8 cellular contexts compared by ENCODE assay signal in the genomic region with DNA sequence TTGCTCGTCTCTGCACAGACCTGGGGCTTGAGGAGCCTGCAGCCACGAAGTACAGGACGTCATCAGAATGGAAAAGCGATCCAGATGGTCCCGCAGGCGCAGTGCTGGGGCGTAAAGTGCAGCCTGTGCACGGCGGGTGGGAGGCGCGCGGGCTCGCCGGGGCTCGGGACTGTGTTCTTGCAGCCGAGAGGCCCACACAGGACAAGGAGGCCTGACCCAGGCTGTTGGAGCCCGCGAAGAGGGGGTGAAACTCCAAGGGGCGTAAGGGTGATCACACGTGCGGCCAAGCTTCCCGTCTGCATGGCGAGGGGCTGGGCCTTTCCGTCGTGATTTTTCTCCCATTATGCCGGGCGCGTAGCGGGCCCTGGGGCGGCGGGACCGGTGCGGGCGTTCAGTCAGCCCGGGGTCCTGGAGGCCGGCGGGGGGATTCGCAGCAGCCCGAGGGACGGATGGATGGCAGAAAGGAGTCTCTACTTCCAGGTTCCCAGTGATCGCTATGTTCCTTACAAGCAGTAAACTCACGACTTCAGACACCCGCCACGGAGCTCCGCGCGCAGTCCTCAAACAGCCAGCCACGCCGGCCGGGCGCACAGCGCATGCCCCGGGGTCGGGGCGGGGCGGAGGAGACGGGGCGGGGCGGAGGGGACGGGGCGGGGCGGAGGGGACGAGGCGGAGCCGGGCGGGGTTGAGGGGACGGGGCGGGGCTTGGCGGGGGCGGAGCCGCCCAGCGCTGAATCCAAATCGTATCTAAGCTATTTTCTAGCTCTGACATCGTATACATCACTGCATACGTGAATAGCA.
A peak's percentile ranks its signal among the peaks of the same experiment; 100 is the strongest.
DNase-seq lines count a peak whose midpoint lies in the region; ATAC-seq and TF ChIP-seq lines count a peak whose summit lies in the region.

No MANE protein-coding gene starts in this region.

- peaks cover 8% of the 10 kb centered on the region; the same call in 1 of the 2 replicates for H3K36me3 Mint-ChIP-seq in HFFc6 (ENCODE audit: low read depth)

- TF ChIP-seq CTCF in HFFc6 (IDR thresholded peaks at IDR 0.05) (no peak), lower leg skin (IDR thresholded peaks at IDR 0.05) (no peak)

- no peaks in the 10 kb centered on the region for H3K9me3 Mint-ChIP-seq in HFFc6

- ATAC-seq in HG02840 (IDR thresholded peaks at IDR 0.05; ENCODE audit: low FRiP score, unreplicated experiment) = no peak

- intact Hi-C loops in lower leg skin (cut with DNase I; ENCODE audit: low total_unique reads) = no loop called here

- H3K27ac Mint-ChIP-seq in HFFc6 = peak overlapping the region; percentile 89

- H3K4me1 Mint-ChIP-seq in HFFc6 (ENCODE audit: low read depth) = peaks cover 34% of the 10 kb centered on the region

- no peaks in the 10 kb centered on the region; the same call in none of the 2 replicates for H3K27me3 Mint-ChIP-seq in HFFc6 (ENCODE audit: insufficient read depth)

- DNase-seq in D341Med (ENCODE audit: low spot score) = peak; percentile 99
- peak; percentile 80 for DNase-seq in HFFc6
- DNase-seq in NCI-H510A (lab: John Stamatoyannopoulos, UW) = peak; percentile 68
- DNase-seq in activated CD4-positive, alpha-beta T cell treated with anti-CD3 and anti-CD28 coated beads, Interleukin-2, amount 50 U/mL, for 4 hours = peak; percentile 72 to 75
- peak; percentile 51 to 86 for DNase-seq in dermis microvascular lymphatic vessel endothelial cell (ENCODE audit: low read depth in 2 of 2)
- DNase-seq in lower leg skin (ENCODE audit: low spot score in 2 of 2) = peak; percentile 63 to 96
- DNase-seq in stimulated activated CD4-positive, alpha-beta T cell treated with anti-CD3 and anti-CD28 coated beads, Interleukin-4, amount 100 ng/mL, for 1 hour = peak; percentile 83

- H3K4me3 Mint-ChIP-seq in HFFc6 = peak overlapping the region; percentile 94

- peak overlapping the region; percentile 51 for H3K4me3 ChIP-seq in lower leg skin (ENCODE audit: low read depth, poor library complexity, severe bottlenecking)

- 1% methylated on average over 51 to 58 of the region's 75 CpGs for WGBS in lower leg skin, 2 donors

- no peak for TF ChIP-seq POLR2A in lower leg skin (IDR thresholded peaks at IDR 0.05)
